In the genomic region with DNA sequence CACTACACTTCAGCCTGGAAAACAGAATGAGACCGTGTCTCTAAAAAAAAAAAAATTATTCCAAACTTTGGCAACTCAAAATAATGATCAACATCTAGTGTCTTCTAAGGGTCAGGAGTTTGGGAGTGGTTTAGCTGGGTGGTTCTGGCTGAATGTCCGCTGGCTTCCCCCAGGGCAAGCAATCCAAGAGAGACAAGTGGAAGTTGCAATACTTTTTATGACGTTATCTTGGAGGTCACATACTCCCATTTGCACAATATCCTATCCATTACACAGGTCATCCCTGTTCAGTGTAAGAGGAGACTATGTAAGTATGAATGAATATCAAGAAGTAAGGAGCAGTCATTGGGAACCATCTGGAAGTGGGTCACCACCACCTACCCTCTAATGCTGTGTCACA, we compare ENCODE assay signal across 18 cellular contexts. TPM values are rescaled to one million over a fixed set of nuclear protein-coding genes. Genes with fewer than 3 reads are reported as not detected.
DNase-seq lines count a peak whose midpoint lies in the region; ATAC-seq and TF ChIP-seq lines count a peak whose summit lies in the region.
"Had no signal": no experiment of that assay in that cellular context is flagged by ENCODE, and none has a peak within 500 bp of the region (broad histone marks: within the 10 kb centered on the region; RNA-seq: fewer than 3 reads in every experiment).

No MANE protein-coding gene starts in this region.

- no peak overlapping the region for H2AFZ ChIP-seq in PC-9

- CTCF ChIA-PET in PC-9 (lab: Charles Lee), result no interaction called here

- DNase-seq in SIG-M5 treated with dmso at 0.1 percent for 504 hours (lab: John Stamatoyannopoulos, UW; ENCODE audit: unreplicated experiment) (peak; percentile 3), SIG-M5 (lab: John Stamatoyannopoulos, UW) (no peak), sciatic nerve (ENCODE audit: low spot score) (no peak), PC-9 (no peak)
- DNase-seq: AML-193; Caco-2; Calu3; CD4-positive, alpha-beta T cell; CD8-positive, alpha-beta T cell; DMS79 treated with DMSO at 0.1 percent for 48 hours; GF-D8 had no signal

- H3K27me3 ChIP-seq in PC-9 (ENCODE audit: insufficient read depth, low read depth), result peaks cover 16% of the 10 kb centered on the region
- H3K27me3 ChIP-seq: BLaER1 treated with 17β-estradiol and CSF1 and Interleukin-3, amounts not matched to agents 10 nM and 100 nM had no signal

- H3F3A ChIP-seq in PC-9 (ENCODE audit: insufficient read depth, low read depth), result no peaks in the 10 kb centered on the region

- H3K4me2 ChIP-seq in PC-9, result no peak overlapping the region
- H3K4me2 ChIP-seq: A549; BLaER1 treated with 17β-estradiol and CSF1 and Interleukin-3, amounts not matched to agents 10 nM and 100 nM had no signal

- no peaks in the 10 kb centered on the region for H3K79me2 ChIP-seq in PC-9 (ENCODE audit: low read depth)

- intact Hi-C loops in sciatic nerve (cut with DNase I), result no loop called here
- intact Hi-C loops in PC-9 (cut with micrococcal nuclease; ENCODE audit: unreplicated experiment), result loop anchor here (10.0 kb wide), 1 partner anchor 1598 kb away; a partner anchor contains a TSS

- H3K4me3 ChIP-seq in PC-9, result no peak overlapping the region
- H3K4me3 ChIP-seq: A549; BLaER1 treated with 17β-estradiol and CSF1 and Interleukin-3, amounts not matched to agents 10 nM and 100 nM had no signal

- POLR2A ChIA-PET in PC-9 (lab: Charles Lee; ENCODE audit: unreplicated experiment), result no interaction called here

- no peaks in the 10 kb centered on the region for H3K4me1 ChIP-seq in PC-9 (replicated peaks; ENCODE audit: insufficient read depth)
- H3K4me1 ChIP-seq: A549; BLaER1 treated with 17β-estradiol and CSF1 and Interleukin-3, amounts not matched to agents 10 nM and 100 nM; Caco-2 had no signal

- no peaks in the 10 kb centered on the region for H4K20me1 ChIP-seq in PC-9 (ENCODE audit: insufficient read depth)
- H4K20me1 ChIP-seq: BLaER1 treated with 17β-estradiol and CSF1 and Interleukin-3, amounts not matched to agents 10 nM and 100 nM had no signal

- BruUV-seq in PC-9 (replicated peaks; lab: Mats Ljungman, UMichigan), result no TSS peak

- TF ChIP-seq CTCF in VCaP (conservative IDR thresholded peaks at IDR 0.05) (no peak), PC-9 (conservative IDR thresholded peaks at IDR 0.05) (no peak)

- no peaks in the 10 kb centered on the region for H3K9me2 ChIP-seq in PC-9 (ENCODE audit: insufficient read depth)

- peak; percentile 58 for ATAC-seq in sciatic nerve
- ATAC-seq: A549; CD8-positive, alpha-beta T cell had no signal

- H3K27ac ChIP-seq in VCaP, result peak overlapping the region; percentile 75
- H3K27ac ChIP-seq in PC-9, result no peak overlapping the region
- H3K27ac ChIP-seq: 22Rv1; A549; BLaER1 treated with 17β-estradiol and CSF1 and Interleukin-3, amounts not matched to agents 10 nM and 100 nM; C4-2B had no signal

- H3K36me3 ChIP-seq in PC-9 (ENCODE audit: low read depth), result no peaks in the 10 kb centered on the region
- H3K36me3 ChIP-seq: BLaER1 treated with 17β-estradiol and CSF1 and Interleukin-3, amounts not matched to agents 10 nM and 100 nM had no signal

- no peaks in the 10 kb centered on the region for H3K9me3 ChIP-seq in PC-9 (ENCODE audit: insufficient read depth, low read depth)
- H3K9me3 ChIP-seq: A549; BLaER1 treated with 17β-estradiol and CSF1 and Interleukin-3, amounts not matched to agents 10 nM and 100 nM; Caco-2 had no signal

RNA-seq across cellular contexts. Expression of a gene that starts 15.2 kb away (rescaled TPM):
- total RNA-seq in sciatic nerve (not detected), PC-9 (2021) (not detected in 2 replicates)
- total RNA-seq: A172; B cell; Calu3; CD4-positive, alpha-beta T cell; CD8-positive, alpha-beta T cell had no signal
